Comparison of ENCODE assay signal across 12 cellular contexts in genomic region chr22:37126882-37127281, GRCh38. TPM values are rescaled to one million over a fixed set of nuclear protein-coding genes. Genes with fewer than 3 reads are reported as not detected.
DNase-seq lines count a peak whose midpoint lies in the region; ATAC-seq, FAIRE-seq and TF ChIP-seq lines count a peak whose summit lies in the region.
"Had no signal": no experiment of that assay in that cellular context is flagged by ENCODE, and none has a peak within 500 bp of the region (broad histone marks: within the 10 kb centered on the region; RNA-seq: fewer than 3 reads in every experiment).

No MANE protein-coding gene starts in this region.

- peak; percentile 52 to 70 (median 64); a peak in 5 of 6 replicates for TF ChIP-seq CTCF in HCT116 (IDR thresholded peaks at IDR 0.05 in 2 of 3, conservative IDR thresholded peaks at IDR 0.05 in 1 of 3; ENCODE audit: borderline replicate concordance in 1 of 3, insufficient read depth in 1 of 3, low read depth in 2 of 3, low read length in 2 of 3)
- TF ChIP-seq CTCF in keratinocyte (optimal IDR thresholded peaks at IDR 0.05 in 1 of 3, IDR thresholded peaks at IDR 0.05 in 1 of 3, conservative IDR thresholded peaks at IDR 0.05 in 1 of 3; ENCODE audit: extremely low read depth in 1 of 3, insufficient read depth in 2 of 3, low read length in 3 of 3) = peak; percentile 28 to 52 (median 49)

- H3K9ac ChIP-seq in BLaER1 = no peak overlapping the region
- no peak overlapping the region for H3K9ac ChIP-seq in HCT116 (ENCODE audit: low read length)
- no peak overlapping the region for H3K9ac ChIP-seq in keratinocyte (ENCODE audit: control insufficient read depth, extremely low read depth, insufficient read depth, low read length)

- peak; percentile 63 for TF ChIP-seq RAD21 in HCT116 (IDR thresholded peaks at IDR 0.05; ENCODE audit: low read depth)

- intact Hi-C loops in HCT116 (cut with micrococcal nuclease) = no loop called here

- CTCF ChIA-PET in HCT116 (lab: Charles Lee) = interaction anchor here (0.6 to 1.5 kb wide), 7 partner anchors 13 to 133 kb away, joined by 3 to 5 read pairs (median 3); no protein-coding TSS in a partner anchor

- RAD21 ChIA-PET in HCT116 (lab: Charles Lee; ENCODE audit: low non-redundant PET in 1 of 2, low total read pairs in 2 of 2, uncharacterized antibody in 2 of 2, unreplicated experiment in 2 of 2) = no interaction called here

- H3K4me2 ChIP-seq in BLaER1 (peak overlapping the region; percentile 32), HCT116 (ENCODE audit: low read length) (no peak overlapping the region), keratinocyte (ENCODE audit: control insufficient read depth, extremely low read depth, insufficient read depth, low read depth, low read length) (no peak overlapping the region)

- FAIRE-seq in keratinocyte (lab: Jason Lieb, UNC) = no peak
- FAIRE-seq: islet of Langerhans, small intestine had no signal

- peaks cover 51% of the 10 kb centered on the region for H3K4me1 ChIP-seq in BLaER1
- peaks cover 0 to 21% of the 10 kb centered on the region in 2 experiments; a peak in 2 of 4 replicates for H3K4me1 ChIP-seq in HCT116 (ENCODE audit: control insufficient read depth in 1 of 2, insufficient read depth in 2 of 2, low read length in 2 of 2)
- H3K4me1 ChIP-seq in keratinocyte (ENCODE audit: control insufficient read depth, extremely low read depth, insufficient read depth, low read length) = peaks cover 15% of the 10 kb centered on the region

- DNase-seq in HCT116 (ENCODE audit: low read depth, low spot score) (no peak), keratinocyte (ENCODE audit: low read depth, low spot score) (no peak), NCI-H226 (no peak), NOMO-1 treated with dmso at 0.1 percent for 144 hours (lab: John Stamatoyannopoulos, UW; ENCODE audit: unreplicated experiment) (no peak)
- peak; percentile 42 for DNase-seq in activated CD8-positive, alpha-beta memory T cell treated with anti-CD3 and anti-CD28 coated beads, Interleukin-2, amount 50 U/mL, for 4 hours

- H3K27ac ChIP-seq in BLaER1 = no peak overlapping the region
- no peak overlapping the region for H3K27ac ChIP-seq in HCT116 (ENCODE audit: low read depth, low read length)
- H3K27ac ChIP-seq in keratinocyte (ENCODE audit: control insufficient read depth, insufficient read depth, low read length) = no peak overlapping the region

- ATAC-seq in HCT116 (peak; percentile 64), HG02938 (IDR thresholded peaks at IDR 0.05; ENCODE audit: unreplicated experiment) (no peak), GM19395 (IDR thresholded peaks at IDR 0.05; ENCODE audit: unreplicated experiment) (no peak)

- H4K20me1 ChIP-seq in BLaER1 = no peaks in the 10 kb centered on the region
- H4K20me1 ChIP-seq in HCT116 (ENCODE audit: insufficient read depth) = no peaks in the 10 kb centered on the region
- H4K20me1 ChIP-seq in keratinocyte (ENCODE audit: control insufficient read depth, extremely low read depth, insufficient read depth, low read length) = no peaks in the 10 kb centered on the region

- H3K9me2 ChIP-seq in HCT116 (ENCODE audit: insufficient read depth) = no peaks in the 10 kb centered on the region

- H3K79me2 ChIP-seq in HCT116 (ENCODE audit: insufficient read depth, low read length) = no peaks in the 10 kb centered on the region
- no peaks in the 10 kb centered on the region for H3K79me2 ChIP-seq in keratinocyte (ENCODE audit: control insufficient read depth, insufficient read depth, low read length)

- H3K9me3 ChIP-seq in BLaER1 (no peaks in the 10 kb centered on the region), HCT116 (ENCODE audit: control insufficient read depth in 1 of 2, insufficient read depth in 1 of 2, low read depth in 1 of 2, low read length in 2 of 2) (no peaks in the 10 kb centered on the region), keratinocyte (ENCODE audit: control insufficient read depth, low read depth, low read length) (no peaks in the 10 kb centered on the region)

- dilution Hi-C loops in keratinocyte (cut with MboI; ENCODE audit: extremely low pct_ligation_motif_present, low sequenced_read_pairs) = no loop called here

- no peak overlapping the region for H2AFZ ChIP-seq in HCT116 (ENCODE audit: low read depth, low read length, poor library complexity, severe bottlenecking)
- H2AFZ ChIP-seq in keratinocyte (ENCODE audit: control insufficient read depth, low read length) = no peak overlapping the region

- TF ChIP-seq POLR2A in HCT116 (IDR thresholded peaks at IDR 0.05; ENCODE audit: borderline replicate concordance, extremely low read depth, insufficient read depth, insufficient read length) = no peak

- H3K27me3 ChIP-seq in BLaER1 (no peaks in the 10 kb centered on the region), HCT116 (ENCODE audit: insufficient read depth, low read length) (no peaks in the 10 kb centered on the region), keratinocyte (ENCODE audit: control insufficient read depth, extremely low read depth, insufficient read depth, low read length) (no peaks in the 10 kb centered on the region)

- no peaks in the 10 kb centered on the region for H3K9me1 ChIP-seq in keratinocyte (ENCODE audit: control insufficient read depth, extremely low read depth, insufficient read depth, low read length)

- no TSS peak for BruUV-seq in HCT116 (replicated peaks; lab: Mats Ljungman, UMichigan)

- no peaks in the 10 kb centered on the region for H3K36me3 ChIP-seq in BLaER1
- no peaks in the 10 kb centered on the region for H3K36me3 ChIP-seq in HCT116 (ENCODE audit: control insufficient read depth in 1 of 2, insufficient read depth in 2 of 2, low read length in 2 of 2)
- no peaks in the 10 kb centered on the region for H3K36me3 ChIP-seq in keratinocyte (ENCODE audit: control insufficient read depth in 2 of 2, extremely low read depth in 1 of 2, insufficient read depth in 2 of 2, low read length in 2 of 2)

- POLR2A ChIA-PET in HCT116 (lab: Charles Lee) = interaction anchor here (0.5 kb wide), 1 partner anchor 162 kb away, joined by 3 read pairs; no protein-coding TSS in a partner anchor

- H3K4me3 ChIP-seq in BLaER1 (no peak overlapping the region), HCT116 (replicated peaks in 1 of 2; ENCODE audit: low read depth in 1 of 2, low read length in 2 of 2) (no peak overlapping the region), keratinocyte (ENCODE audit: control insufficient read depth in 2 of 3, extremely low read depth in 1 of 3, insufficient read depth in 2 of 3, low read depth in 1 of 3, low read length in 3 of 3) (no peak overlapping the region)

TF ChIP-seq in HCT116, 20 proteins besides CTCF, POLR2A, EP300 and RAD21 (continues in another document):
- TF ChIP-seq CEBPB (IDR thresholded peaks at IDR 0.05; ENCODE audit: low read depth) (no peak), ZBTB33 (IDR thresholded peaks at IDR 0.05; ENCODE audit: extremely low read depth, insufficient replicate concordance, low read length) (no peak), SIN3A (IDR thresholded peaks at IDR 0.05; ENCODE audit: low read depth) (no peak), SP1 (IDR thresholded peaks at IDR 0.05; ENCODE audit: low read depth) (no peak), SRF (IDR thresholded peaks at IDR 0.05; ENCODE audit: low read depth) (no peak), MAX (IDR thresholded peaks at IDR 0.05) (no peak), TCF7L2 (IDR thresholded peaks at IDR 0.05; ENCODE audit: borderline replicate concordance, extremely low read depth, insufficient read depth, insufficient read length) (no peak), ATF3 (IDR thresholded peaks at IDR 0.05) (no peak), CBX3 (IDR thresholded peaks at IDR 0.05; ENCODE audit: low read depth) (no peak), EGR1 (IDR thresholded peaks at IDR 0.05; ENCODE audit: low read depth) (no peak)

RNA-seq across cellular contexts. Expression of gene TMPRSS6, which starts 17.4 kb away (rescaled TPM):
- 0.39 TPM for total RNA-seq in HCT116 (2021; ENCODE audit: unreplicated experiment)
- 0.27 and 0.31 TPM in 2 replicates for polyA plus RNA-seq in HCT116 (2012)
- not detected in 3 replicates for polyA plus RNA-seq in keratinocyte
- not detected for polyA plus RNA-seq in keratinocyte (2011; ENCODE audit: low read depth)
- polyA plus RNA-seq in keratinocyte (2011; cell fraction: cytosol; rRNA removed) = not detected in 2 replicates
- polyA plus RNA-seq in keratinocyte (2011; cell fraction: nucleus; rRNA removed) = not detected in 2 replicates
- 0.06 and 0.14 TPM in 2 replicates for polyA plus RNA-seq in keratinocyte (2012; ENCODE audit: low replicate concordance)
- polyA minus RNA-seq in keratinocyte = not detected in 3 replicates
- polyA minus RNA-seq in keratinocyte (2011; cell fraction: cytosol; rRNA and poly(A)+ RNA removed) = not detected
- polyA minus RNA-seq in keratinocyte (2011; cell fraction: nucleus; rRNA and poly(A)+ RNA removed) = not detected in 2 replicates
- total RNA-seq: cerebellum, M059J had no signal

RNA-seq across cellular contexts. Expression of gene IL2RB, which starts 22.8 kb away (rescaled TPM):
- 0.30 TPM for total RNA-seq in HCT116 (2021; ENCODE audit: unreplicated experiment)
- polyA plus RNA-seq in HCT116 (2012) = 0.20 and 0.21 TPM in 2 replicates
- 0.08 to 0.24 TPM (median 0.12 TPM) in 3 replicates for polyA plus RNA-seq in keratinocyte
- not detected for polyA plus RNA-seq in keratinocyte (2011; ENCODE audit: low read depth)
- polyA plus RNA-seq in keratinocyte (2011; cell fraction: cytosol; rRNA removed) = 0.07 and 0.22 TPM in 2 replicates
- polyA plus RNA-seq in keratinocyte (2011; cell fraction: nucleus; rRNA removed) = 0.79 and 0.83 TPM in 2 replicates
- 0.19 and 0.27 TPM in 2 replicates for polyA plus RNA-seq in keratinocyte (2012; ENCODE audit: low replicate concordance)
- polyA minus RNA-seq in keratinocyte = 0.07 to 0.48 TPM in 2 of 3 replicates, not detected in the other
- polyA minus RNA-seq in keratinocyte (2011; cell fraction: cytosol; rRNA and poly(A)+ RNA removed) = not detected
- 0.70 TPM in 1 of 2 replicates, not detected in the other for polyA minus RNA-seq in keratinocyte (2011; cell fraction: nucleus; rRNA and poly(A)+ RNA removed)
